In the genomic region with DNA sequence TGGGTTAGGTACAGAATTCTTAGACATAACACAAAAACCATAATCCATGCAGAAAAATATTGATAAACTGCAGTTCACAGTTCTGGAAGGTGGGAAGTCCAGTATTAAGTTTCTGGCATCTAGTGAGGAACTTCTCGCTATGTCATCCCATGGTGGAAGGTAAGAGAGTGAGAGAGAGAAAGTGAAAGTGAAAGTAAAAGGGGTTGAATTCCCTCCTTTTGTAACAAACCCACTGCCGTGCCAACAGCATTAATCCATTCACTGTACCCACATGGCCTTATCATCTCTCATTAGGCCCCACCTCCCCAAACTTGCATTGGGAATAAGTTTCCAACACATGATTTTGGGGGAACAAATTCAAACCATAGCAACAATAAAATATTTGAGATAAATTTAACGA, we compare ENCODE assay signal across 8 cellular contexts. TPM values are rescaled to one million over a fixed set of nuclear protein-coding genes. Genes with fewer than 3 reads are reported as not detected.
A peak's percentile ranks its signal among the peaks of the same experiment; 100 is the strongest.
DNase-seq lines count a peak whose midpoint lies in the region; ATAC-seq and TF ChIP-seq lines count a peak whose summit lies in the region.

No MANE protein-coding gene starts in this region.

- no peaks in the 10 kb centered on the region for H3K27me3 Mint-ChIP-seq in activated T-helper 2 cell treated with anti-CD3 and anti-CD28 coated beads, Interferon-gamma antibody, Interleukin-2, Interleukin-4, amounts not matched to agents 10 μg/mL and 5 μg/mL and 100 μg/mL, durations not matched to agents 14 hours and 24 hours and 36 hours (ENCODE audit: low read depth)

- peak overlapping the region; percentile 37 for H3K4me3 Mint-ChIP-seq in activated T-helper 2 cell treated with anti-CD3 and anti-CD28 coated beads, Interferon-gamma antibody, Interleukin-2, Interleukin-4, amounts not matched to agents 10 μg/mL and 5 μg/mL and 100 μg/mL, durations not matched to agents 14 hours and 24 hours and 36 hours (ENCODE audit: low read depth)

- TF ChIP-seq CTCF in foreskin keratinocyte (conservative IDR thresholded peaks at IDR 0.05) = no peak

- H3K9me3 ChIP-seq in KOPT-K1 (ENCODE audit: insufficient read depth, low read length, poor library complexity, severe bottlenecking) = peaks cover 61% of the 10 kb centered on the region
- H3K9me3 ChIP-seq in muscle layer of duodenum (ENCODE audit: control insufficient read depth in 1 of 2, low read length in 2 of 2) = peaks cover 0 to 3% of the 10 kb centered on the region in 2 donors

- intact Hi-C loops in activated T-helper 2 cell treated with anti-CD3 and anti-CD28 coated beads, Interferon-gamma antibody, Interleukin-2, Interleukin-4, amounts not matched to agents 10 μg/mL and 5 μg/mL and 100 μg/mL, durations not matched to agents 14 hours and 24 hours and 36 hours (cut with micrococcal nuclease) = no loop called here

- peak overlapping the region; percentile 42 for H3K27ac Mint-ChIP-seq in activated T-helper 2 cell treated with anti-CD3 and anti-CD28 coated beads, Interferon-gamma antibody, Interleukin-2, Interleukin-4, amounts not matched to agents 10 μg/mL and 5 μg/mL and 100 μg/mL, durations not matched to agents 14 hours and 24 hours and 36 hours

- H3K27ac ChIP-seq in KOPT-K1 (ENCODE audit: low read depth, low read length, poor library complexity, severe bottlenecking) = peak overlapping the region; percentile 61
- H3K27ac ChIP-seq in muscle layer of duodenum (ENCODE audit: low read length) = no peak overlapping the region
- H3K27ac ChIP-seq in foreskin keratinocyte = no peak overlapping the region

- no peaks in the 10 kb centered on the region for H3K27me3 ChIP-seq in muscle layer of duodenum (ENCODE audit: low read depth, low read length)
- H3K27me3 ChIP-seq in foreskin keratinocyte = no peaks in the 10 kb centered on the region

- no peak for ATAC-seq in HG03342 (IDR thresholded peaks at IDR 0.05; ENCODE audit: unreplicated experiment)
- no peak for ATAC-seq in GM21717 (IDR thresholded peaks at IDR 0.05; ENCODE audit: unreplicated experiment)
- ATAC-seq in foreskin keratinocyte = no peak

- H3K36me3 ChIP-seq in KOPT-K1 (ENCODE audit: insufficient read depth, low read length) = no peaks in the 10 kb centered on the region
- no peaks in the 10 kb centered on the region for H3K36me3 ChIP-seq in muscle layer of duodenum (ENCODE audit: control insufficient read depth in 1 of 2, insufficient read depth in 2 of 2, low read length in 2 of 2)

- H3K4me1 ChIP-seq in muscle layer of duodenum (ENCODE audit: control insufficient read depth in 1 of 2, insufficient read depth in 2 of 2, low read length in 2 of 2) (no peaks in the 10 kb centered on the region), foreskin keratinocyte (no peaks in the 10 kb centered on the region)

- H3K4me3 ChIP-seq in muscle layer of duodenum (ENCODE audit: low read depth in 1 of 2, low read length in 2 of 2) = peak overlapping the region; percentile 32 to 38

- peaks cover 10% of the 10 kb centered on the region for H3K36me3 Mint-ChIP-seq in activated T-helper 2 cell treated with anti-CD3 and anti-CD28 coated beads, Interferon-gamma antibody, Interleukin-2, Interleukin-4, amounts not matched to agents 10 μg/mL and 5 μg/mL and 100 μg/mL, durations not matched to agents 14 hours and 24 hours and 36 hours (ENCODE audit: low read depth)

- peaks cover 9% of the 10 kb centered on the region for H3K4me1 Mint-ChIP-seq in activated T-helper 2 cell treated with anti-CD3 and anti-CD28 coated beads, Interferon-gamma antibody, Interleukin-2, Interleukin-4, amounts not matched to agents 10 μg/mL and 5 μg/mL and 100 μg/mL, durations not matched to agents 14 hours and 24 hours and 36 hours (ENCODE audit: low read depth)

- DNase-seq in DMS53 treated with DMSO at 0.1 percent for 48 hours (lab: John Stamatoyannopoulos, UW; ENCODE audit: unreplicated experiment) = peak; percentile 5
- DNase-seq in activated T-helper 2 cell treated with anti-CD3 and anti-CD28 coated beads, Interferon-gamma antibody, Interleukin-2, Interleukin-4, amounts not matched to agents 10 μg/mL and 5 μg/mL and 100 μg/mL, durations not matched to agents 14 hours and 24 hours and 36 hours (ENCODE audit: low spot score) = no peak
- no peak for DNase-seq in cerebellum (ENCODE audit: low spot score)
- no peak for DNase-seq in foreskin keratinocyte

- H3K9me3 Mint-ChIP-seq in activated T-helper 2 cell treated with anti-CD3 and anti-CD28 coated beads, Interferon-gamma antibody, Interleukin-2, Interleukin-4, amounts not matched to agents 10 μg/mL and 5 μg/mL and 100 μg/mL, durations not matched to agents 14 hours and 24 hours and 36 hours = peaks cover 53% of the 10 kb centered on the region

RNA-seq across cellular contexts. Expression of a gene that starts 17.1 kb away (rescaled TPM):
- 5.6 and 6.5 TPM in 2 replicates for total RNA-seq in activated T-helper 2 cell treated with anti-CD3 and anti-CD28 coated beads, Interferon-gamma antibody, Interleukin-2, Interleukin-4, amounts not matched to agents 10 μg/mL and 5 μg/mL and 100 μg/mL, durations not matched to agents 14 hours and 24 hours and 36 hours
- total RNA-seq in cerebellum (5.9 TPM), foreskin keratinocyte (4.3 and 5.0 TPM in 2 replicates)
- polyA plus RNA-seq in foreskin keratinocyte = 1.8 and 2.5 TPM in 2 replicates

RNA-seq across cellular contexts. Expression of a gene that starts 25.3 kb away (rescaled TPM):
- 12.1 and 12.9 TPM in 2 replicates for total RNA-seq in activated T-helper 2 cell treated with anti-CD3 and anti-CD28 coated beads, Interferon-gamma antibody, Interleukin-2, Interleukin-4, amounts not matched to agents 10 μg/mL and 5 μg/mL and 100 μg/mL, durations not matched to agents 14 hours and 24 hours and 36 hours
- 28.5 TPM for total RNA-seq in cerebellum
- total RNA-seq in foreskin keratinocyte = 24.4 and 25.4 TPM in 2 replicates
- 27.7 and 29.3 TPM in 2 replicates for polyA plus RNA-seq in foreskin keratinocyte

RNA-seq across cellular contexts. Expression of a gene that starts 48.9 kb away (rescaled TPM):
- 0.66 and 0.97 TPM in 2 replicates for total RNA-seq in activated T-helper 2 cell treated with anti-CD3 and anti-CD28 coated beads, Interferon-gamma antibody, Interleukin-2, Interleukin-4, amounts not matched to agents 10 μg/mL and 5 μg/mL and 100 μg/mL, durations not matched to agents 14 hours and 24 hours and 36 hours
- total RNA-seq in cerebellum (14.1 TPM), foreskin keratinocyte (2.1 and 2.2 TPM in 2 replicates)
- polyA plus RNA-seq in foreskin keratinocyte = 1.4 TPM in 2 replicates
